In genomic region chr7:45606050-45606449, GRCh38 we compare ENCODE assay signal across 14 cellular contexts. TPM values are rescaled to one million over a fixed set of nuclear protein-coding genes. Genes with fewer than 3 reads are reported as not detected.
DNase-seq lines count a peak whose midpoint lies in the region; ATAC-seq and TF ChIP-seq lines count a peak whose summit lies in the region.
"Had no signal": no experiment of that assay in that cellular context is flagged by ENCODE, and none has a peak within 500 bp of the region (broad histone marks: within the 10 kb centered on the region; RNA-seq: fewer than 3 reads in every experiment).

No MANE protein-coding gene starts in this region.

- ATAC-seq in heart left ventricle (no peak), HG02798 (IDR thresholded peaks at IDR 0.05; ENCODE audit: poor library complexity, unreplicated experiment) (no peak)
- ATAC-seq: CD8-positive, alpha-beta T cell had no signal

- H3K27me3 Mint-ChIP-seq in activated CD4-positive, alpha-beta memory T cell treated with anti-CD3 and anti-CD28 coated beads, Interleukin-2, amount 10 ng/mL, durations not matched to agents 7 days and 5 days, result no peaks in the 10 kb centered on the region
- peaks cover 7% of the 10 kb centered on the region for H3K27me3 Mint-ChIP-seq in activated CD4-positive, alpha-beta memory T cell treated with anti-CD3 and anti-CD28 coated beads for 36 hours

- TF ChIP-seq POLR2A in heart left ventricle (IDR thresholded peaks at IDR 0.05) (no peak), esophagus muscularis mucosa (IDR thresholded peaks at IDR 0.05; ENCODE audit: low read depth) (no peak), stomach (IDR thresholded peaks at IDR 0.05) (no peak)

- intact Hi-C loops in activated CD4-positive, alpha-beta memory T cell treated with anti-CD3 and anti-CD28 coated beads for 36 hours (cut with micrococcal nuclease), result no loop called here
- intact Hi-C loops in cardiac septum (cut with DNase I), result no loop called here
- intact Hi-C loops in heart left ventricle (cut with DNase I), result no loop called here
- intact Hi-C loops in esophagus muscularis mucosa (cut with DNase I), result no loop called here
- intact Hi-C loops in stomach (cut with DNase I; ENCODE audit: low total_unique reads), result no loop called here

- CTCF ChIA-PET in activated CD4-positive, alpha-beta memory T cell treated with anti-CD3 and anti-CD28 coated beads, Interleukin-2, amount 10 ng/mL, durations not matched to agents 7 days and 5 days (lab: Charles Lee), result no interaction called here
- CTCF ChIA-PET in activated CD4-positive, alpha-beta memory T cell treated with anti-CD3 and anti-CD28 coated beads for 36 hours (lab: Charles Lee), result no interaction called here

- H3K27ac Mint-ChIP-seq in activated CD4-positive, alpha-beta memory T cell treated with anti-CD3 and anti-CD28 coated beads, Interleukin-2, amount 10 ng/mL, durations not matched to agents 7 days and 5 days, result no peak overlapping the region
- no peak overlapping the region for H3K27ac Mint-ChIP-seq in activated CD4-positive, alpha-beta memory T cell treated with anti-CD3 and anti-CD28 coated beads for 36 hours
- H3K27ac Mint-ChIP-seq: CD14-positive monocyte; CD8-positive, alpha-beta T cell had no signal

- H3K4me1 Mint-ChIP-seq in activated CD4-positive, alpha-beta memory T cell treated with anti-CD3 and anti-CD28 coated beads, Interleukin-2, amount 10 ng/mL, durations not matched to agents 7 days and 5 days, result no peaks in the 10 kb centered on the region
- H3K4me1 Mint-ChIP-seq in activated CD4-positive, alpha-beta memory T cell treated with anti-CD3 and anti-CD28 coated beads for 36 hours (ENCODE audit: low read depth), result no peaks in the 10 kb centered on the region
- H3K4me1 Mint-ChIP-seq: CD14-positive monocyte had no signal

- H3K9me3 Mint-ChIP-seq in activated CD4-positive, alpha-beta memory T cell treated with anti-CD3 and anti-CD28 coated beads, Interleukin-2, amount 10 ng/mL, durations not matched to agents 7 days and 5 days, result peaks cover 7% of the 10 kb centered on the region
- H3K9me3 Mint-ChIP-seq in activated CD4-positive, alpha-beta memory T cell treated with anti-CD3 and anti-CD28 coated beads for 36 hours, result no peaks in the 10 kb centered on the region
- H3K9me3 Mint-ChIP-seq: CD8-positive, alpha-beta T cell had no signal

- peak; percentile 5 for DNase-seq in activated CD4-positive, alpha-beta memory T cell treated with anti-CD3 and anti-CD28 coated beads, Interleukin-2, amount 10 ng/mL, durations not matched to agents 7 days and 5 days
- DNase-seq in activated CD4-positive, alpha-beta memory T cell treated with anti-CD3 and anti-CD28 coated beads for 36 hours, result no peak
- DNase-seq in cardiac septum (ENCODE audit: low spot score), result peak; percentile 43
- no peak for DNase-seq in heart left ventricle
- DNase-seq in esophagus muscularis mucosa (ENCODE audit: extremely low spot score), result peak; percentile 66
- DNase-seq in stomach, result peak; percentile 16
- no peak for DNase-seq in HuH-7 (ENCODE audit: low spot score)
- DNase-seq: COR-L47, DND-41, GDM1 had no signal

- H3K4me1 ChIP-seq in heart left ventricle (peaks cover 0 to 3% (median 0%) of the 10 kb centered on the region in 12 donors), esophagus muscularis mucosa (no peaks in the 10 kb centered on the region), stomach (no peaks in the 10 kb centered on the region)

- POLR2A ChIA-PET in activated CD4-positive, alpha-beta memory T cell treated with anti-CD3 and anti-CD28 coated beads, Interleukin-2, amount 10 ng/mL, durations not matched to agents 7 days and 5 days (lab: Charles Lee), result no interaction called here
- POLR2A ChIA-PET in activated CD4-positive, alpha-beta memory T cell treated with anti-CD3 and anti-CD28 coated beads for 36 hours (lab: Charles Lee), result no interaction called here

- TF ChIP-seq CTCF in heart left ventricle (IDR thresholded peaks at IDR 0.05), result no peak
- TF ChIP-seq CTCF in esophagus muscularis mucosa (IDR thresholded peaks at IDR 0.05), result no peak
- TF ChIP-seq CTCF in stomach (IDR thresholded peaks at IDR 0.05), result no peak

- H3K4me3 ChIP-seq in heart left ventricle, result no peak overlapping the region
- H3K4me3 ChIP-seq in esophagus muscularis mucosa, result no peak overlapping the region
- H3K4me3 ChIP-seq in stomach, result no peak overlapping the region

- H3K36me3 ChIP-seq in heart left ventricle (no peaks in the 10 kb centered on the region), esophagus muscularis mucosa (no peaks in the 10 kb centered on the region), stomach (no peaks in the 10 kb centered on the region)

- H3K36me3 Mint-ChIP-seq in activated CD4-positive, alpha-beta memory T cell treated with anti-CD3 and anti-CD28 coated beads, Interleukin-2, amount 10 ng/mL, durations not matched to agents 7 days and 5 days (ENCODE audit: low read depth), result no peaks in the 10 kb centered on the region
- no peaks in the 10 kb centered on the region for H3K36me3 Mint-ChIP-seq in activated CD4-positive, alpha-beta memory T cell treated with anti-CD3 and anti-CD28 coated beads for 36 hours
- H3K36me3 Mint-ChIP-seq: CD14-positive monocyte; CD8-positive, alpha-beta T cell had no signal

- 91 to 100% (median 93%) methylated on average over 1 of the region's 1 CpG for WGBS in heart left ventricle, 4 donors
- WGBS in esophagus muscularis mucosa, result 100% methylated on average over 1 of the region's 1 CpG
- WGBS in stomach, 5 donors, result 93 to 100% (median 95%) methylated on average over 1 of the region's 1 CpG

- TF ChIP-seq EP300 in esophagus muscularis mucosa (IDR thresholded peaks at IDR 0.05) (no peak), stomach (IDR thresholded peaks at IDR 0.05) (no peak)

- H3K27me3 ChIP-seq in heart left ventricle, result no peaks in the 10 kb centered on the region
- no peaks in the 10 kb centered on the region for H3K27me3 ChIP-seq in esophagus muscularis mucosa
- H3K27me3 ChIP-seq in stomach, result no peaks in the 10 kb centered on the region

- no peak overlapping the region for H3K27ac ChIP-seq in heart left ventricle
- H3K27ac ChIP-seq in esophagus muscularis mucosa (replicated peaks in 1 of 4), result no peak overlapping the region
- no peak overlapping the region for H3K27ac ChIP-seq in stomach
- H3K27ac ChIP-seq: 22Rv1 had no signal

- H3K9me3 ChIP-seq in heart left ventricle (peaks cover 0 to 21% (median 6%) of the 10 kb centered on the region in 12 donors), esophagus muscularis mucosa (peaks cover 0 to 7% (median 0%) of the 10 kb centered on the region in 4 donors), stomach (peaks cover 0 to 11% (median 3%) of the 10 kb centered on the region in 4 donors)

- no peak overlapping the region for H3K4me3 Mint-ChIP-seq in activated CD4-positive, alpha-beta memory T cell treated with anti-CD3 and anti-CD28 coated beads, Interleukin-2, amount 10 ng/mL, durations not matched to agents 7 days and 5 days
- no peak overlapping the region for H3K4me3 Mint-ChIP-seq in activated CD4-positive, alpha-beta memory T cell treated with anti-CD3 and anti-CD28 coated beads for 36 hours
- H3K4me3 Mint-ChIP-seq: CD14-positive monocyte; CD8-positive, alpha-beta T cell had no signal

RNA-seq across cellular contexts. Expression of gene ADCY1, which starts 31.9 kb away (rescaled TPM):
- 1 to 10 TPM; 3.9 to 4.3 TPM for total RNA-seq in activated CD4-positive, alpha-beta memory T cell treated with anti-CD3 and anti-CD28 coated beads, Interleukin-2, amount 10 ng/mL, durations not matched to agents 7 days and 5 days
- total RNA-seq in activated CD4-positive, alpha-beta memory T cell treated with anti-CD3 and anti-CD28 coated beads for 36 hours, result under 1 TPM; 0.57 to 0.58 TPM
- total RNA-seq in cardiac septum (2.9 TPM), heart left ventricle (10 to 100 TPM in 1 of 9 donors, 1 to 10 TPM in 8; 2.6 to 10.8 (median 4.3) TPM), esophagus muscularis mucosa (1 to 10 TPM in 3 of 4 donors, under 1 TPM in 1; 0.42 to 2.1 (median 1.2) TPM), stomach (1 to 10 TPM in 3 of 5 donors, under 1 TPM in 2; 0.45 to 1.8 (median 1.5) TPM)
- polyA plus RNA-seq in heart left ventricle (1 to 10 TPM in 1 of 2 donors, under 1 TPM in 1; 0.73 to 1.4 TPM), stomach (1 to 10 TPM in 2 of 3 donors, under 1 TPM in 1; 0.33 to 1.5 (median 1.1) TPM)
- total RNA-seq: CD8-positive, alpha-beta T cell had no signal

Comparison
In these comparisons a context has a peak if more than half of its experiments do, and no peak if none do; other contexts are left out.
1. DNase-seq: peak in activated CD4-positive, alpha-beta memory T cell treated with anti-CD3 and anti-CD28 coated beads, Interleukin-2, amount 10 ng/mL, durations not matched to agents 7 days and 5 days (single experiment), cardiac septum (single experiment), esophagus muscularis mucosa (single experiment) and stomach (single experiment); none in activated CD4-positive, alpha-beta memory T cell treated with anti-CD3 and anti-CD28 coated beads for 36 hours (single experiment), heart left ventricle (0 of 5) and HuH-7 (single experiment).